In genomic region chr6:131532476-131533108, GRCh38 we compare ENCODE assay signal across 8 cellular contexts. TPM values are rescaled to one million over a fixed set of nuclear protein-coding genes. Genes with fewer than 3 reads are reported as not detected.
DNase-seq lines count a peak whose midpoint lies in the region; ATAC-seq and TF ChIP-seq lines count a peak whose summit lies in the region.
"Had no signal": no experiment of that assay in that cellular context is flagged by ENCODE, and none has a peak within 500 bp of the region (broad histone marks: within the 10 kb centered on the region; RNA-seq: fewer than 3 reads in every experiment).

No MANE protein-coding gene starts in this region.

- no peak overlapping the region for H3K4me3 ChIP-seq in sigmoid colon

- no peaks in the 10 kb centered on the region for H3K9me3 ChIP-seq in sigmoid colon

- H3K27me3 ChIP-seq in sigmoid colon = no peaks in the 10 kb centered on the region
- H3K27me3 ChIP-seq: brain microvascular endothelial cell had no signal

- no peak overlapping the region for H3K27ac ChIP-seq in sigmoid colon
- H3K27ac ChIP-seq: brain microvascular endothelial cell had no signal

- no peaks in the 10 kb centered on the region for H3K36me3 ChIP-seq in sigmoid colon
- H3K36me3 ChIP-seq: brain microvascular endothelial cell had no signal

- intact Hi-C loops in sigmoid colon (cut with DNase I) = loop anchor here (10.0 kb wide), 1 partner anchor 348 kb away; no protein-coding TSS in a partner anchor

- WGBS in sigmoid colon, 2 donors = 73 to 86% methylated on average over 4 of the region's 4 CpGs

- no peak for TF ChIP-seq POLR2A in sigmoid colon (IDR thresholded peaks at IDR 0.05)

- H3K4me1 ChIP-seq in sigmoid colon = no peaks in the 10 kb centered on the region

- no peak for TF ChIP-seq CTCF in sigmoid colon (IDR thresholded peaks at IDR 0.05)

- DNase-seq in activated CD8-positive, alpha-beta memory T cell treated with anti-CD3 and anti-CD28 coated beads, Interleukin-2, amount 50 U/mL, for 48 hours = peak; percentile 73
- peak; percentile 64 for DNase-seq in stimulated activated CD8-positive, alpha-beta memory T cell treated with anti-CD3 and anti-CD28 coated beads, Interleukin-4, amount 100 ng/mL, for 48 hours
- DNase-seq in sigmoid colon = no peak
- no peak for DNase-seq in NK-92 treated with Interleukin-12 subunit alpha and Interleukin-12 subunit beta, amount 100 ng/mL, for 24 hours (lab: John Stamatoyannopoulos, UW)
- DNase-seq in effector CD4-positive, alpha-beta T cell = no peak
- DNase-seq: brain microvascular endothelial cell had no signal

- TF ChIP-seq EP300 in sigmoid colon (IDR thresholded peaks at IDR 0.05) = no peak

- peak; percentile 96 for ATAC-seq in GM19463 (IDR thresholded peaks at IDR 0.05; ENCODE audit: unreplicated experiment)
- ATAC-seq in HG03135 (IDR thresholded peaks at IDR 0.05; ENCODE audit: unreplicated experiment) = peak; percentile 73

RNA-seq across cellular contexts. Expression of gene ARG1, which starts 40.4 kb away (rescaled TPM):
- under 1 TPM in 1 of 4 donors, not detected in 3; 0.27 TPM for total RNA-seq in sigmoid colon
- polyA plus RNA-seq in sigmoid colon = 1 to 10 TPM in 1 of 3 donors, under 1 TPM in 1, not detected in 1; 0.17 to 1.2 TPM

Comparison
In these comparisons a context has a peak if more than half of its experiments do, and no peak if none do; other contexts are left out.
1. DNase-seq: peak in activated CD8-positive, alpha-beta memory T cell treated with anti-CD3 and anti-CD28 coated beads, Interleukin-2, amount 50 U/mL, for 48 hours (single experiment) and stimulated activated CD8-positive, alpha-beta memory T cell treated with anti-CD3 and anti-CD28 coated beads, Interleukin-4, amount 100 ng/mL, for 48 hours (single experiment); none in sigmoid colon (single experiment), NK-92 treated with Interleukin-12 subunit alpha and Interleukin-12 subunit beta, amount 100 ng/mL, for 24 hours (single experiment) and effector CD4-positive, alpha-beta T cell (single experiment).